8 cellular contexts compared by ENCODE assay signal in genomic region chr3:190533511-190534282, GRCh38. TPM values are rescaled to one million over a fixed set of nuclear protein-coding genes. Genes with fewer than 3 reads are reported as not detected.
A peak's percentile ranks its signal among the peaks of the same experiment; 100 is the strongest.
DNase-seq lines count a peak whose midpoint lies in the region; TF ChIP-seq lines count a peak whose summit lies in the region.
"Had no signal": no experiment of that assay in that cellular context is flagged by ENCODE, and none has a peak within 500 bp of the region (broad histone marks: within the 10 kb centered on the region; RNA-seq: fewer than 3 reads in every experiment).

No MANE protein-coding gene starts in this region.

- H3K9ac ChIP-seq in endodermal cell (ENCODE audit: extremely low read depth, low read length, poor library complexity, severe bottlenecking): no peak overlapping the region

- H3K36me3 ChIP-seq in uterus (no peaks in the 10 kb centered on the region), endodermal cell (ENCODE audit: control insufficient read depth, insufficient read depth, low read length) (no peaks in the 10 kb centered on the region)

- no peak overlapping the region for H3K4me3 Mint-ChIP-seq in endodermal cell

- intact Hi-C loops in uterus (cut with DNase I; ENCODE audit: low total_unique reads): no loop called here

- H3K4me3 ChIP-seq in uterus (no peak overlapping the region), endodermal cell (ENCODE audit: low read length) (no peak overlapping the region)

- H3K27ac ChIP-seq in uterus: peak overlapping the region; percentile 50 to 75
- no peak overlapping the region for H3K27ac ChIP-seq in endodermal cell (ENCODE audit: low read depth, low read length)

- H3K27me3 ChIP-seq in uterus (no peaks in the 10 kb centered on the region), endodermal cell (ENCODE audit: control insufficient read depth, insufficient read depth, low read length, poor library complexity, severe bottlenecking) (no peaks in the 10 kb centered on the region)

- no peaks in the 10 kb centered on the region for H3K9me3 Mint-ChIP-seq in endodermal cell

- no peak overlapping the region for H3K27ac Mint-ChIP-seq in endodermal cell

- H3K4me1 Mint-ChIP-seq in endodermal cell: peaks cover 18% of the 10 kb centered on the region

- no peaks in the 10 kb centered on the region for H3K9me3 ChIP-seq in uterus
- H3K9me3 ChIP-seq in endodermal cell (ENCODE audit: control insufficient read depth, low read length): no peaks in the 10 kb centered on the region

- no peak for TF ChIP-seq POLR2A in uterus (IDR thresholded peaks at IDR 0.05)

- 84 to 92% methylated on average over 7 to 13 of the region's 13 CpGs for WGBS in endodermal cell (ENCODE audit: insufficient coverage in 1 of 2, insufficient read length in 1 of 2), 2 experiments

- TF ChIP-seq CTCF in uterus (IDR thresholded peaks at IDR 0.05) (no peak), endodermal cell (conservative IDR thresholded peaks at IDR 0.05) (no peak)

- DNase-seq in M059J (ENCODE audit: low read depth) (peak; percentile 99), dedifferentiated amniotic fluid mesenchymal stem cell (ENCODE audit: extremely low spot score) (peak; percentile 87), medulla oblongata (ENCODE audit: extremely low spot score) (peak; percentile 89), uterus (peak; percentile 59 to 76), SIG-M5 (lab: John Stamatoyannopoulos, UW) (no peak), endodermal cell (no peak), NK-92 (lab: John Stamatoyannopoulos, UW; ENCODE audit: unreplicated experiment) (no peak)
- DNase-seq: retina had no signal

- H3K27me3 Mint-ChIP-seq in endodermal cell (ENCODE audit: insufficient read depth): no peaks in the 10 kb centered on the region

- H3K4me1 ChIP-seq in uterus: peaks cover 6 to 9% of the 10 kb centered on the region in 2 donors
- H3K4me1 ChIP-seq in endodermal cell (ENCODE audit: control insufficient read depth, insufficient read depth, low read length): no peaks in the 10 kb centered on the region

- H3K36me3 Mint-ChIP-seq in endodermal cell (ENCODE audit: low read depth): no peaks in the 10 kb centered on the region

RNA-seq across cellular contexts. Expression of gene IL1RAP, which starts 19.8 kb away (rescaled TPM):
- total RNA-seq in M059J (2014; rRNA removed; shearing (Covaris generic)): 28.7 and 42.6 TPM in 2 replicates
- 10 to 100 TPM in 2 of 4 donors, 1 to 10 TPM in 2; 2.8 to 26.8 (median 10.4) TPM for total RNA-seq in uterus
- 1 to 10 TPM; 2.6 to 6.0 TPM for total RNA-seq in endodermal cell
- polyA plus RNA-seq in endodermal cell (2013, experiment 1 of 2): 2.1 TPM
- polyA plus RNA-seq in endodermal cell (2013, experiment 2 of 2): 2.9 TPM

Comparison
In these comparisons a context has a peak if more than half of its experiments do, and no peak if none do; other contexts are left out.
1. DNase-seq: peak in M059J (single experiment), dedifferentiated amniotic fluid mesenchymal stem cell (single experiment), medulla oblongata (single experiment) and uterus (2 of 2); none in SIG-M5 (single experiment), endodermal cell (single experiment) and NK-92 (single experiment).